ENCODE assay signal across 1 cellular context in genomic region chr1:86062458-86062857, GRCh38.
TF ChIP-seq lines count a peak whose summit lies in the region.

No MANE protein-coding gene starts in this region.

TF ChIP-seq in endothelial cell of umbilical vein, 7 proteins besides CTCF, POLR2A, EP300 and RAD21:
- no peak for TF ChIP-seq POLR2AphosphoS5 (IDR thresholded peaks at IDR 0.05; ENCODE audit: insufficient read depth, low read depth, low read length)
- no peak for TF ChIP-seq MYC (IDR thresholded peaks at IDR 0.05; ENCODE audit: low read depth, low read length)
- no peak for TF ChIP-seq FOS (IDR thresholded peaks at IDR 0.05; ENCODE audit: borderline replicate concordance, insufficient read depth, low read length)
- no peak for TF ChIP-seq JUN (IDR thresholded peaks at IDR 0.05; ENCODE audit: borderline replicate concordance, insufficient read depth, insufficient read length, low read depth)
- no peak for TF ChIP-seq EZH2 (IDR thresholded peaks at IDR 0.05; ENCODE audit: borderline replicate concordance, low read depth, low read length, severe bottlenecking)
- no peak for TF ChIP-seq MAX (IDR thresholded peaks at IDR 0.05; ENCODE audit: insufficient read depth, insufficient read length)
- TF ChIP-seq GATA2 (IDR thresholded peaks at IDR 0.05; ENCODE audit: insufficient read depth, insufficient read length, low read depth, low read length), result no peak
TF ChIP-seq in endothelial cell of umbilical vein: peak in this region for 0.
